In the genomic region with DNA sequence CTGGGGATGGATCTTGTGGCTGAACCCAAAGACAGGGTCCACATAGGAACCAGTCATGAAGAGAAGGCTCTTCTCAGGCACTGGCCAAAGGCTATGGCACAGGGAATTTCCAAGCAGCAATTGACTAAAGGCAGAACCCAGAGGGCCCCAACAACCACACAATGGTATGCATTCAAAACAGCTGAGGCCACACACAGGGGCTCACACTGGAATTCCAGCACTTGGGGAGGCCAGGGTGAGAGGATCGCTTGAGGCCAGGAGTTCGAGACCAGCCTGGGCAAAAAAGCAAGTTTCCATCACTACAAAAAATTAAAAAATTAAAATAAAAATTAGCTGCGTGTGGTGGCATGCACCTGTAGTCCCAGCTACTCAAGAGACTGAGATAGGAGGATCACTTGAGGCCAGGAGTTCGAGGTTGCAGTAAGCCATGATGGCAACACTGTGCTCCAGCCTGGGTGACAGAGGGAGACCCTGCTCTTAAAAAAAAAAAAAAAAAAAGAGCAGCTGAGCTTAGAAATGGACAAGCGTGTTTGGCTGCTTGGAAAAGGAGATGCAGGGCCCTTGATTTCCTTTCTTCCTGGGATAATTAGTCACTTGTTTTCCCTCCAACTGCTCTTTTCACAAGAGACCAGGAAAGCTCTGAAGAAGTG, we compare ENCODE assay signal across 8 cellular contexts. TPM values are rescaled to one million over a fixed set of nuclear protein-coding genes. Genes with fewer than 3 reads are reported as not detected.
DNase-seq lines count a peak whose midpoint lies in the region; ATAC-seq and TF ChIP-seq lines count a peak whose summit lies in the region.

No MANE protein-coding gene starts in this region.

- H3K4me3 ChIP-seq in BLaER1: no peak overlapping the region
- no peak overlapping the region for H3K4me3 ChIP-seq in coronary artery
- no peak overlapping the region for H3K4me3 ChIP-seq in neural progenitor cell

- no peaks in the 10 kb centered on the region for H3F3A ChIP-seq in neural progenitor cell (ENCODE audit: low read depth)

- H3K27me3 Mint-ChIP-seq in neural progenitor cell (ENCODE audit: insufficient read depth, low read depth): peaks cover 5% of the 10 kb centered on the region

- peaks cover 14% of the 10 kb centered on the region for H3K4me1 Mint-ChIP-seq in neural progenitor cell

- H3K9me3 ChIP-seq in BLaER1: no peaks in the 10 kb centered on the region
- no peaks in the 10 kb centered on the region for H3K9me3 ChIP-seq in neural progenitor cell (ENCODE audit: low read depth)

- no peak overlapping the region for H3K4me3 Mint-ChIP-seq in neural progenitor cell

- peaks cover 73% of the 10 kb centered on the region for H3K79me2 ChIP-seq in neural progenitor cell (ENCODE audit: low read depth)

- peak; percentile 41 for DNase-seq in NCI-H2029 treated with DMSO at 0.1 percent for 48 hours (lab: John Stamatoyannopoulos, UW)
- no peak for DNase-seq in coronary artery (ENCODE audit: low spot score)
- DNase-seq in neural progenitor cell (ENCODE audit: low spot score): no peak
- no peak for DNase-seq in iPS-NIHi7 (ENCODE audit: extremely low spot score)
- DNase-seq in globus pallidus (ENCODE audit: low spot score): no peak
- no peak for DNase-seq in NAMALWA (ENCODE audit: low spot score)

- H3K9ac ChIP-seq in BLaER1: no peak overlapping the region
- no peak overlapping the region for H3K9ac ChIP-seq in neural progenitor cell

- ATAC-seq in HG03571 (IDR thresholded peaks at IDR 0.05; ENCODE audit: unreplicated experiment): no peak

- no peak overlapping the region for H3K4me2 ChIP-seq in BLaER1
- no peak overlapping the region for H3K4me2 ChIP-seq in neural progenitor cell

- H3K27ac Mint-ChIP-seq in neural progenitor cell: peak overlapping the region; percentile 66

- H3K36me3 ChIP-seq in BLaER1 (peaks cover 98% of the 10 kb centered on the region), neural progenitor cell (no peaks in the 10 kb centered on the region)

- H3K27me3 ChIP-seq in BLaER1 (no peaks in the 10 kb centered on the region), neural progenitor cell (no peaks in the 10 kb centered on the region)

- H3K27ac ChIP-seq in BLaER1: 0 out of 2 replicates have a peak overlapping the region, but pooled peaks have one; percentile 35
- H3K27ac ChIP-seq in coronary artery: peak overlapping the region; percentile 87 to 98
- H3K27ac ChIP-seq in neural progenitor cell: no peak overlapping the region

- peaks cover 100% of the 10 kb centered on the region for H4K20me1 ChIP-seq in BLaER1
- peaks cover 63% of the 10 kb centered on the region for H4K20me1 ChIP-seq in neural progenitor cell (ENCODE audit: low read depth)

- H3K9me3 Mint-ChIP-seq in neural progenitor cell: no peaks in the 10 kb centered on the region

- H3K4me1 ChIP-seq in BLaER1: peaks cover 29% of the 10 kb centered on the region
- H3K4me1 ChIP-seq in neural progenitor cell: peaks cover 13% of the 10 kb centered on the region

- no peak overlapping the region for H2AFZ ChIP-seq in neural progenitor cell (replicated peaks)

- TF ChIP-seq CTCF in coronary artery (IDR thresholded peaks at IDR 0.05): no peak
- TF ChIP-seq CTCF in neural progenitor cell (IDR thresholded peaks at IDR 0.05): no peak

- H3K36me3 Mint-ChIP-seq in neural progenitor cell: peaks cover 34% of the 10 kb centered on the region

RNA-seq across cellular contexts. Expression of a gene that starts 44.6 kb away (rescaled TPM):
- 77.2 and 189 TPM in 2 replicates for total RNA-seq in neural progenitor cell (ENCODE audit: low replicate concordance)
